16 cellular contexts compared by ENCODE assay signal in the genomic region with DNA sequence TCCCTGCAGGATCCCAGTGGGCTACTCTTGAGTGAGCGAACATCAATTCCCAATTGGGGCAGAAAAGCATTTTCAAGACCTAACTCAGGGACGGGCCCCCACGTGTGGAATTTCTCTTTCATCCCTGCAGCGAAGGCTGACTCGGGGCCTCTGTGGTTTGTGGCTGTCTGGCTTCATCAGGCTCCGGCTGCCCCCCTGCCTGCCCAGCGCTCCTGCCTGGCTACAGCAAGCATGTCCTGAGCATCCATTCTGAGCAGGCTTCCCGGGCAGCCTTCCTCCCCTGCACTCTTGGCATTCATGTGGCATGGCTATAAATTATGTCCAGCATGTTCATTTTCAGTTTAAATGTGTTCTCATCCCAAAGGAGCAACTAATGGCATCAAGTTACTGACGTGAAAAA.
A peak's percentile ranks its signal among the peaks of the same experiment; 100 is the strongest.
DNase-seq lines count a peak whose midpoint lies in the region; ATAC-seq and TF ChIP-seq lines count a peak whose summit lies in the region.
"Had no signal": no experiment of that assay in that cellular context is flagged by ENCODE, and none has a peak within 500 bp of the region (broad histone marks: within the 10 kb centered on the region; RNA-seq: fewer than 3 reads in every experiment).

No MANE protein-coding gene starts in this region.

- H3K27me3 ChIP-seq in ectodermal cell (ENCODE audit: control insufficient read depth, insufficient read depth, low read length, poor library complexity, severe bottlenecking): no peaks in the 10 kb centered on the region
- H3K27me3 ChIP-seq in osteoblast (ENCODE audit: insufficient read depth, low read length): no peaks in the 10 kb centered on the region
- H3K27me3 ChIP-seq in heart left ventricle: no peaks in the 10 kb centered on the region

- no peaks in the 10 kb centered on the region for H3K36me3 ChIP-seq in ectodermal cell (ENCODE audit: control insufficient read depth, insufficient read depth, low read length)
- H3K36me3 ChIP-seq in osteoblast (ENCODE audit: insufficient read depth, low read length): peaks cover 2% of the 10 kb centered on the region
- H3K36me3 ChIP-seq in heart left ventricle: no peaks in the 10 kb centered on the region
- H3K36me3 ChIP-seq: WERI-Rb-1 had no signal

- H2AFZ ChIP-seq in osteoblast (ENCODE audit: low read length): peak overlapping the region; percentile 46

- H4K20me1 ChIP-seq in osteoblast (ENCODE audit: insufficient read depth, low read length): no peaks in the 10 kb centered on the region

- peak overlapping the region; percentile 36 for H3K27ac ChIP-seq in ectodermal cell (ENCODE audit: insufficient read depth, low read depth, low read length, poor library complexity, severe bottlenecking)
- H3K27ac ChIP-seq in osteoblast (ENCODE audit: low read depth, low read length): no peak overlapping the region
- no peak overlapping the region for H3K27ac ChIP-seq in heart left ventricle
- H3K27ac ChIP-seq: HL-60, WERI-Rb-1 had no signal

- TF ChIP-seq POLR2A in heart left ventricle (IDR thresholded peaks at IDR 0.05): no peak

- TF ChIP-seq CTCF in osteoblast (IDR thresholded peaks at IDR 0.05; ENCODE audit: extremely low read depth, low read depth, low read length): no peak
- TF ChIP-seq CTCF in heart left ventricle (IDR thresholded peaks at IDR 0.05): no peak

- no peaks in the 10 kb centered on the region for H3K79me2 ChIP-seq in osteoblast (ENCODE audit: insufficient read depth, low read length)

- H3K4me1 ChIP-seq in ectodermal cell (ENCODE audit: control insufficient read depth, insufficient read depth, low read length): peaks cover 12% of the 10 kb centered on the region
- peaks cover 7% of the 10 kb centered on the region for H3K4me1 ChIP-seq in osteoblast (ENCODE audit: insufficient read depth, low read length)
- H3K4me1 ChIP-seq in heart left ventricle: no peaks in the 10 kb centered on the region

- DNase-seq in DMS153 treated with DMSO at 0.1 percent for 48 hours (lab: John Stamatoyannopoulos, UW; ENCODE audit: unreplicated experiment) (peak; percentile 30), NCI-H446 (lab: John Stamatoyannopoulos, UW) (peak; percentile 10 to 55), osteoblast (ENCODE audit: insufficient read length, low spot score, missing footprints) (peak; percentile 35), occipital lobe (lab: John Stamatoyannopoulos, UW) (no peak), heart left ventricle (no peak)
- no peak for DNase-seq in stimulated activated naive CD4-positive, alpha-beta T cell treated with Interleukin-2 at 50 U/mL for 16 hours (lab: John Stamatoyannopoulos, UW)
- DNase-seq: activated effector memory CD4-positive, alpha-beta T cell treated with Interleukin-2 at 50 U/mL for 16 hours; DMS79 treated with DMSO at 0.1 percent for 48 hours; effector CD4-positive, alpha-beta T cell; HCEC 1CT; Karpas-422; OCI-M1; WERI-Rb-1 had no signal

- intact Hi-C loops in heart left ventricle (cut with DNase I): no loop called here

- peak overlapping the region; percentile 30 for H3K4me2 ChIP-seq in osteoblast (ENCODE audit: insufficient read depth, low read length)

- ATAC-seq in GM21360 (IDR thresholded peaks at IDR 0.05; ENCODE audit: unreplicated experiment) (no peak), heart left ventricle (no peak)

- no peak overlapping the region for H3K4me3 ChIP-seq in ectodermal cell (ENCODE audit: insufficient read depth, low read depth, low read length)
- H3K4me3 ChIP-seq in osteoblast (ENCODE audit: insufficient read depth, low read length): peak overlapping the region; percentile 20
- no peak overlapping the region for H3K4me3 ChIP-seq in heart left ventricle

- WGBS in ectodermal cell, 2 experiments: 76 to 80% methylated on average over 9 of the region's 9 CpGs
- 71 to 89% (median 82%) methylated on average over 8 to 9 of the region's 9 CpGs for WGBS in heart left ventricle, 4 donors

- H3K9me3 ChIP-seq in ectodermal cell (ENCODE audit: control insufficient read depth, low read length): no peaks in the 10 kb centered on the region
- H3K9me3 ChIP-seq in osteoblast (ENCODE audit: low read depth, low read length): no peaks in the 10 kb centered on the region
- peaks cover 0 to 18% (median 0%) of the 10 kb centered on the region in 12 donors for H3K9me3 ChIP-seq in heart left ventricle

Comparison
In these comparisons a context has a peak if more than half of its experiments do, and no peak if none do; other contexts are left out.
1. DNase-seq: peak in DMS153 treated with DMSO at 0.1 percent for 48 hours (single experiment), NCI-H446 (2 of 2) and osteoblast (single experiment); none in occipital lobe (single experiment), stimulated activated naive CD4-positive, alpha-beta T cell treated with Interleukin-2 at 50 U/mL for 16 hours (single experiment) and heart left ventricle (0 of 5).